ENCODE assay signal across 30 cellular contexts in genomic region chr10:130862122-130862521, GRCh38.
"Had no signal": no experiment of that assay in that cellular context is flagged by ENCODE, and none has a peak within 500 bp of the region (broad histone marks: within the 10 kb centered on the region; RNA-seq: fewer than 3 reads in every experiment).

No MANE protein-coding gene starts in this region.

- DNase-seq: naive thymus-derived CD8-positive, alpha-beta T cell; nephron progenitor cell; nucleus accumbens; ovary; posterior cingulate gyrus; psoas muscle; right cardiac atrium; sigmoid colon; small intestine; stimulated activated CD4-positive, alpha-beta T cell treated with anti-CD3 and anti-CD28 coated beads, Interleukin-15, amount 100 ng/mL, for 24 hours; stimulated activated CD4-positive, alpha-beta T cell treated with anti-CD3 and anti-CD28 coated beads, Interleukin-2, amount 100 ng/mL, for 24 hours; stimulated activated CD4-positive, alpha-beta T cell treated with anti-CD3 and anti-CD28 coated beads, Interleukin-2, amount 100 ng/mL, for 48 hours; stimulated activated CD4-positive, alpha-beta T cell treated with anti-CD3 and anti-CD28 coated beads, Interleukin-4, amount 100 ng/mL, for 24 hours; stimulated activated naive B cell treated with anti-CD40 and anti-IgM and Interleukin-4, amounts not matched to agents 10 μg/mL and 1 μg/mL and 100 μg/mL, for 72 hours; stimulated activated naive CD4-positive, alpha-beta T cell treated with Interleukin-2 at 50 U/mL for 16 hours; stomach; thyroid gland; trophoblast cell; uterus had no signal

- H3K9me3 ChIP-seq: neutrophil, ovary, psoas muscle, right lobe of liver, stomach, thoracic aorta, thyroid gland, tibial nerve, upper lobe of left lung, uterus had no signal

- H3K4me3 Mint-ChIP-seq: naive thymus-derived CD8-positive, alpha-beta T cell; natural killer cell treated with Interleukin-12 subunit alpha and Interleukin-12 subunit beta and Interleukin-15 and Interleukin-18, amount 100 ng/mL, for 72 hours; nephron progenitor cell; neural crest cell; stimulated activated effector memory CD8-positive, alpha-beta T cell treated with anti-CD3 and anti-CD28 coated beads, Interleukin-12 subunit alpha, Interleukin-12 subunit beta, amount 100 ng/mL, for 72 hours; stimulated activated naive B cell treated with anti-CD40 and anti-IgM and Interleukin-4, amounts not matched to agents 10 μg/mL and 1 μg/mL and 100 μg/mL, for 72 hours; stimulated activated naive CD8-positive, alpha-beta T cell treated with anti-CD3 and anti-CD28 coated beads, Interleukin-15, Interleukin-2, amounts not matched to agents 100 ng/mL and 50 ng/mL, for 24 hours had no signal

- H3K4me1 Mint-ChIP-seq: naive thymus-derived CD8-positive, alpha-beta T cell; neural crest cell; stimulated activated effector memory CD8-positive, alpha-beta T cell treated with anti-CD3 and anti-CD28 coated beads, Interleukin-12 subunit alpha, Interleukin-12 subunit beta, amount 100 ng/mL, for 72 hours; stimulated activated naive B cell treated with anti-CD40 and anti-IgM and Interleukin-4, amounts not matched to agents 10 μg/mL and 1 μg/mL and 100 μg/mL, for 72 hours had no signal

- H3K36me3 Mint-ChIP-seq: naive thymus-derived CD8-positive, alpha-beta T cell; natural killer cell treated with Interleukin-12 subunit alpha and Interleukin-12 subunit beta and Interleukin-15 and Interleukin-18, amount 100 ng/mL, for 72 hours; stimulated activated effector memory CD8-positive, alpha-beta T cell treated with anti-CD3 and anti-CD28 coated beads, Interleukin-12 subunit alpha, Interleukin-12 subunit beta, amount 100 ng/mL, for 72 hours; stimulated activated naive B cell treated with anti-CD40 and anti-IgM and Interleukin-4, amounts not matched to agents 10 μg/mL and 1 μg/mL and 100 μg/mL, for 72 hours had no signal

- H3K27ac ChIP-seq: neutrophil, ovary, parathyroid adenoma, psoas muscle, right lobe of liver, sigmoid colon, stomach, thoracic aorta, thyroid gland, tibial nerve, upper lobe of left lung, uterus had no signal

- H3K36me3 ChIP-seq: neutrophil, ovary, right lobe of liver, sigmoid colon, stomach, thoracic aorta, thyroid gland, tibial nerve, upper lobe of left lung, uterus had no signal

- H3K9me3 Mint-ChIP-seq: natural killer cell treated with Interleukin-12 subunit alpha and Interleukin-12 subunit beta and Interleukin-15 and Interleukin-18, amount 100 ng/mL, for 72 hours; nephron progenitor cell; neural crest cell; stimulated activated naive CD8-positive, alpha-beta T cell treated with anti-CD3 and anti-CD28 coated beads, Interleukin-15, Interleukin-2, amounts not matched to agents 100 ng/mL and 50 ng/mL, for 24 hours had no signal

- H3K27me3 Mint-ChIP-seq: natural killer cell treated with Interleukin-12 subunit alpha and Interleukin-12 subunit beta and Interleukin-15 and Interleukin-18, amount 100 ng/mL, for 72 hours; stimulated activated naive CD8-positive, alpha-beta T cell treated with anti-CD3 and anti-CD28 coated beads, Interleukin-15, Interleukin-2, amounts not matched to agents 100 ng/mL and 50 ng/mL, for 24 hours had no signal

- H3K4me1 ChIP-seq: psoas muscle, right lobe of liver, sigmoid colon, stomach, thyroid gland, tibial nerve, upper lobe of left lung, uterus had no signal

- H3K9ac ChIP-seq: parathyroid adenoma had no signal

- H3K27ac Mint-ChIP-seq: naive thymus-derived CD8-positive, alpha-beta T cell; natural killer cell treated with Interleukin-12 subunit alpha and Interleukin-12 subunit beta and Interleukin-15 and Interleukin-18, amount 100 ng/mL, for 72 hours; nephron progenitor cell; progenitor cell of endocrine pancreas; stimulated activated effector memory CD8-positive, alpha-beta T cell treated with anti-CD3 and anti-CD28 coated beads, Interleukin-12 subunit alpha, Interleukin-12 subunit beta, amount 100 ng/mL, for 72 hours; stimulated activated naive B cell treated with anti-CD40 and anti-IgM and Interleukin-4, amounts not matched to agents 10 μg/mL and 1 μg/mL and 100 μg/mL, for 72 hours; stimulated activated naive CD8-positive, alpha-beta T cell treated with anti-CD3 and anti-CD28 coated beads, Interleukin-15, Interleukin-2, amounts not matched to agents 100 ng/mL and 50 ng/mL, for 24 hours had no signal

- H3K4me3 ChIP-seq: ovary, psoas muscle, right lobe of liver, sigmoid colon, stomach, thoracic aorta, thyroid gland, tibial nerve, upper lobe of left lung, uterus had no signal

- H3K27me3 ChIP-seq: neutrophil, ovary, right lobe of liver, sigmoid colon, thyroid gland, tibial nerve, upper lobe of left lung, uterus had no signal
